24 cellular contexts compared by ENCODE assay signal in the genomic region with DNA sequence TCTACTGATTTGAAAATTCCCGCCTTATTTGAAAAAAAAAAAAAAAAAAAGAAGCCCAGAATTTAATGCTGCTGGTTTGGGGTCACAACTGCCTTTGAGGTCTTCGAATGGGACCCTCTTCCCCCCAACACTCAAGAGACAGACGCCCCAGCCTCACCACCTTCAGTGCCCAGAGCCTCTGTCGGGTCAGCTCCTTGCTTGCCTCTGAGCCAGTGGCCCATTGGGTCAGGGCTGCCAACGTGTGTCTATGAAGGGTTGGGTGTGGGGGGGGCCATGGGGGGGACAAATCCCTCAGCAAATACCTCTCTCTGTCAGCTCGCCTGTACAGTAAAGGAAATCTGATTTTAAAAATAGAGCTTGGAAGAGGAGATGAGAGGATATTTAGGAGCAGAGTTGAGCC. TPM values are rescaled to one million over a fixed set of nuclear protein-coding genes. Genes with fewer than 3 reads are reported as not detected.
DNase-seq lines count a peak whose midpoint lies in the region; ATAC-seq and TF ChIP-seq lines count a peak whose summit lies in the region.
"Had no signal": no experiment of that assay in that cellular context is flagged by ENCODE, and none has a peak within 500 bp of the region (broad histone marks: within the 10 kb centered on the region; RNA-seq: fewer than 3 reads in every experiment).

No MANE protein-coding gene starts in this region.

- no peak for ATAC-seq in activated T-cell treated with anti-CD3 and anti-CD28 coated beads, Interleukin-2, amount 50 U/mL, for 72 hours (replicated peaks in 1 of 2)
- ATAC-seq in aorta (ENCODE audit: low FRiP score) = no peak
- ATAC-seq: Panc1 had no signal

- H3K27ac ChIP-seq in adrenal gland (no peak overlapping the region), aorta (ENCODE audit: low read depth in 1 of 2, low read length in 2 of 2) (no peak overlapping the region)
- H3K27ac ChIP-seq: SJSA1 had no signal

- no peak overlapping the region for H3K4me3 ChIP-seq in adrenal gland
- H3K4me3 ChIP-seq in aorta (ENCODE audit: low read length in 2 of 2) = no peak overlapping the region
- H3K4me3 ChIP-seq: SJSA1 had no signal

- DNase-seq in activated T-cell treated with anti-CD3 and anti-CD28 coated beads, Interleukin-2, amount 50 U/mL, for 1 hour = peak; percentile 3
- no peak for DNase-seq in activated T-cell treated with anti-CD3 and anti-CD28 coated beads, Interleukin-2, amount 50 U/mL, for 72 hours
- peak in 6 of 7 donors; percentile 6 to 50 (median 11) for DNase-seq in adrenal gland
- DNase-seq in posterior vena cava (ENCODE audit: low spot score) = peak; percentile 62
- DNase-seq in aorta = peak; percentile 24 to 40
- no peak for DNase-seq in activated effector memory CD4-positive, alpha-beta T cell treated with anti-CD3 and anti-CD28 coated beads, Interleukin-2, amount 50 U/mL, for 16 hours
- DNase-seq in stimulated activated CD4-positive, alpha-beta T cell treated with anti-CD3 and anti-CD28 coated beads, Interleukin-2, amount 100 ng/mL, for 24 hours = no peak
- DNase-seq: 8988T, AML-193, C1 segment of cervical spinal cord, Calu3, Kasumi-1, NCI-H1417, NCI-H1694 treated with DMSO at 0.1 percent for 48 hours, NCI-H2081 treated with DMSO at 0.1 percent for 48 hours, NCI-H524 treated with DMSO at 0.1 percent for 48 hours, NCI-H82 had no signal

- H3K9me3 ChIP-seq in adrenal gland (replicated peaks in 1 of 3) (no peaks in the 10 kb centered on the region), aorta (ENCODE audit: control insufficient read depth, low read length) (peaks cover 1% of the 10 kb centered on the region)
- H3K9me3 ChIP-seq: SJSA1 had no signal

- peaks cover 8% of the 10 kb centered on the region for H3K27me3 Mint-ChIP-seq in activated T-cell treated with anti-CD3 and anti-CD28 coated beads, Interleukin-2, amount 50 U/mL, for 72 hours (ENCODE audit: low read depth)

- peaks cover 3 to 38% of the 10 kb centered on the region in 2 donors for H3K4me1 ChIP-seq in adrenal gland (replicated peaks in 1 of 2)
- no peaks in the 10 kb centered on the region for H3K4me1 ChIP-seq in aorta (ENCODE audit: control insufficient read depth in 1 of 2, insufficient read depth in 2 of 2, low read length in 2 of 2)
- H3K4me1 ChIP-seq: SJSA1 had no signal

- 68 to 85% (median 80%) methylated on average over 4 to 6 of the region's 6 CpGs for WGBS in adrenal gland, 4 donors
- WGBS in aorta, 2 donors = 78% methylated on average over 6 of the region's 6 CpGs

- H3K27me3 ChIP-seq in adrenal gland (no peaks in the 10 kb centered on the region), aorta (ENCODE audit: control insufficient read depth in 1 of 2, insufficient read depth in 2 of 2, low read length in 1 of 2) (no peaks in the 10 kb centered on the region)
- H3K27me3 ChIP-seq: SJSA1 had no signal

- no peaks in the 10 kb centered on the region for H3K9me3 Mint-ChIP-seq in activated T-cell treated with anti-CD3 and anti-CD28 coated beads, Interleukin-2, amount 50 U/mL, for 72 hours
- H3K9me3 Mint-ChIP-seq: CD8-positive, alpha-beta memory T cell had no signal

- no peak for TF ChIP-seq POLR2A in adrenal gland (IDR thresholded peaks at IDR 0.05)

- no peak for TF ChIP-seq CTCF in adrenal gland (IDR thresholded peaks at IDR 0.05)

- no peaks in the 10 kb centered on the region for H3K4me1 Mint-ChIP-seq in activated T-cell treated with anti-CD3 and anti-CD28 coated beads, Interleukin-2, amount 50 U/mL, for 72 hours (ENCODE audit: low read depth)
- H3K4me1 Mint-ChIP-seq: CD8-positive, alpha-beta memory T cell had no signal

- intact Hi-C loops in adrenal gland (cut with DNase I) = no loop called here
- intact Hi-C loops in posterior vena cava (cut with DNase I) = no loop called here
- intact Hi-C loops in aorta (cut with DNase I) = no loop called here

- H3K36me3 ChIP-seq in adrenal gland (replicated peaks in 1 of 2) (peaks cover 0 to 52% of the 10 kb centered on the region in 2 donors), aorta (ENCODE audit: control insufficient read depth in 1 of 2, insufficient read depth in 2 of 2, low read length in 1 of 2) (no peaks in the 10 kb centered on the region)

- H3K4me3 Mint-ChIP-seq in activated T-cell treated with anti-CD3 and anti-CD28 coated beads, Interleukin-2, amount 50 U/mL, for 72 hours = no peak overlapping the region
- H3K4me3 Mint-ChIP-seq: CD8-positive, alpha-beta memory T cell had no signal

- no peaks in the 10 kb centered on the region for H3K36me3 Mint-ChIP-seq in activated T-cell treated with anti-CD3 and anti-CD28 coated beads, Interleukin-2, amount 50 U/mL, for 72 hours (ENCODE audit: insufficient read depth in 2 of 2)
- H3K36me3 Mint-ChIP-seq: CD8-positive, alpha-beta memory T cell had no signal

- H3K27ac Mint-ChIP-seq in activated T-cell treated with anti-CD3 and anti-CD28 coated beads, Interleukin-2, amount 50 U/mL, for 72 hours = no peak overlapping the region
- H3K27ac Mint-ChIP-seq: CD8-positive, alpha-beta memory T cell had no signal

RNA-seq across cellular contexts. Expression of a gene that starts 13.5 kb away (rescaled TPM):
- total RNA-seq in activated T-cell treated with anti-CD3 and anti-CD28 coated beads, Interleukin-2, amount 50 U/mL, for 72 hours = not detected
- 1 to 10 TPM in 2 of 8 donors, under 1 TPM in 3, not detected in 3; 0.13 to 5.9 (median 0.78) TPM for total RNA-seq in adrenal gland
- 1 to 10 TPM; 1.0 to 6.2 (median 2.6) TPM for polyA plus RNA-seq in adrenal gland
- total RNA-seq in posterior vena cava = not detected
- total RNA-seq in aorta = not detected
- polyA plus RNA-seq in aorta = not detected
- total RNA-seq: CD8-positive, alpha-beta memory T cell; Daoy; H4; MCF 10A; SJSA1 had no signal
- polyA plus RNA-seq: AG04450; CD8-positive, alpha-beta memory T cell had no signal

Comparison
In these comparisons a context has a peak if more than half of its experiments do, and no peak if none do; other contexts are left out.
1. DNase-seq: peak in activated T-cell treated with anti-CD3 and anti-CD28 coated beads, Interleukin-2, amount 50 U/mL, for 1 hour (single experiment), adrenal gland (6 of 7), posterior vena cava (single experiment) and aorta (2 of 2); none in activated T-cell treated with anti-CD3 and anti-CD28 coated beads, Interleukin-2, amount 50 U/mL, for 72 hours (0 of 2), activated effector memory CD4-positive, alpha-beta T cell treated with anti-CD3 and anti-CD28 coated beads, Interleukin-2, amount 50 U/mL, for 16 hours (single experiment) and stimulated activated CD4-positive, alpha-beta T cell treated with anti-CD3 and anti-CD28 coated beads, Interleukin-2, amount 100 ng/mL, for 24 hours (0 of 2).